Comparison of ENCODE assay signal across 17 cellular contexts in the genomic region with DNA sequence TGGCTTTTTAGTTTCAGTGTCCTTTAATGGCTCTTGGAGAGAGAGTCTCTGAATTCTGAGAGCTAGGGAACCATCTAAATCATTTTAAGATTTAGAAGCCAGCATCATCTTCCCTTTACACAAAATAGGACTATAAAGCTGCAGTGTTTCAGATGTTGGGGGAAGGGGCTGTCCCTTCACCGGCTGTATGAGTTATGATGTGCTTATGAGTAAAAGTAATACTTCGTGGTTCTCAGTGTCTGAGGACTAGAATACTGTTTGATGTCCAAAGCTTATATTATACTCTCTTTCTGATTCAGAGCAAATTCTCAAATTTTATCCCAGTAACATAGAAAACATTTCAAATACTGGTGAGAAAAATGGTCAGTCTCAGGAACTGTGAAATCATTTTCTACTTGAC.
DNase-seq lines count a peak whose midpoint lies in the region; ATAC-seq, FAIRE-seq and TF ChIP-seq lines count a peak whose summit lies in the region.
"Had no signal": no experiment of that assay in that cellular context is flagged by ENCODE, and none has a peak within 500 bp of the region (broad histone marks: within the 10 kb centered on the region; RNA-seq: fewer than 3 reads in every experiment).

No MANE protein-coding gene starts in this region.

- CTCF ChIA-PET in HepG2 (lab: Yijun Ruan, JAX; ENCODE audit: low intra/inter-chr PET ratio, low total read pairs) (no interaction called here), T-cell (lab: Charles Lee) (no interaction called here)

- peak; percentile 43 for DNase-seq in GM13976 (ENCODE audit: low spot score)
- no peak for DNase-seq in mesendoderm
- no peak for DNase-seq in HepG2 (ENCODE audit: low spot score)
- DNase-seq in SKM-1 (lab: John Stamatoyannopoulos, UW; ENCODE audit: unreplicated experiment), result no peak
- no peak for DNase-seq in T-cell
- DNase-seq: activated CD8-positive, alpha-beta memory T cell treated with anti-CD3 and anti-CD28 coated beads, Interleukin-2, amount 50 U/mL, for 4 hours; EL; naive thymus-derived CD8-positive, alpha-beta T cell; NCI-H2081 treated with DMSO at 0.1 percent for 48 hours; SJCRH30 had no signal

- H3K56ac ChIP-seq in mesendoderm (ENCODE audit: low read length), result no peak overlapping the region

- no peak overlapping the region for H4K5ac ChIP-seq in mesendoderm (ENCODE audit: low read length)

- no peak for FAIRE-seq in HepG2 (lab: Jason Lieb, UNC)
- FAIRE-seq: astrocyte had no signal

- H3K18ac ChIP-seq in mesendoderm (ENCODE audit: low read length), result no peak overlapping the region

- H3K27me3 Mint-ChIP-seq in T-cell, result peaks cover 8 to 9% of the 10 kb centered on the region in 2 donors

- intact Hi-C loops in HepG2 (cut with micrococcal nuclease; ENCODE audit: unreplicated experiment), result no loop called here

- no peak for TF ChIP-seq RAD21 in HepG2 (CRISPR knock-in tag; IDR thresholded peaks at IDR 0.05)

- H3K23ac ChIP-seq in mesendoderm (ENCODE audit: low read length), result no peak overlapping the region

- no peak overlapping the region for H3K4me2 ChIP-seq in mesendoderm (ENCODE audit: low read length)
- H3K4me2 ChIP-seq in HepG2 (ENCODE audit: low read depth, low read length), result no peak overlapping the region

- H3K36me3 ChIP-seq in mesendoderm (ENCODE audit: control insufficient read depth, insufficient read depth, low read length) (no peaks in the 10 kb centered on the region), HepG2 (replicated peaks in 1 of 2; ENCODE audit: control insufficient read depth in 1 of 2, insufficient read depth in 2 of 2, low read length in 2 of 2) (peaks cover 0 to 4% of the 10 kb centered on the region in 2 experiments; a peak in 2 of 5 replicates)
- H3K36me3 ChIP-seq: SJCRH30 had no signal

- H3K9ac ChIP-seq in mesendoderm (ENCODE audit: low read length), result no peak overlapping the region
- H3K9ac ChIP-seq in HepG2 (ENCODE audit: insufficient read depth, low read depth, low read length), result no peak overlapping the region

- H2AK5ac ChIP-seq in mesendoderm (ENCODE audit: low read length), result no peak overlapping the region

- no peak overlapping the region for H3K4ac ChIP-seq in mesendoderm (ENCODE audit: low read depth, low read length)

- TF ChIP-seq CTCF in GM13976 (IDR thresholded peaks at IDR 0.05; ENCODE audit: borderline replicate concordance, control extremely low read depth, extremely low read depth, insufficient read depth, missing control alignments) (no peak), HepG2 (CRISPR knock-in tag; IDR thresholded peaks at IDR 0.05) (no peak)

- H3K79me2 ChIP-seq in mesendoderm (ENCODE audit: control insufficient read depth, insufficient read depth, low read length) (no peaks in the 10 kb centered on the region), HepG2 (ENCODE audit: insufficient read depth, low read length) (no peaks in the 10 kb centered on the region)

- H3K4me1 ChIP-seq in mesendoderm (ENCODE audit: control insufficient read depth, low read depth, low read length) (no peaks in the 10 kb centered on the region), HepG2 (ENCODE audit: insufficient read depth, low read length) (peaks cover 4% of the 10 kb centered on the region; the same call in 1 of the 2 replicates)
- H3K4me1 ChIP-seq: SJCRH30, tibial nerve had no signal

- H2BK5ac ChIP-seq in mesendoderm (ENCODE audit: low read length), result no peak overlapping the region

- POLR2A ChIA-PET in HepG2 (lab: Yijun Ruan, JAX) (no interaction called here), T-cell (lab: Charles Lee) (no interaction called here)

- no peak overlapping the region for H3K27ac Mint-ChIP-seq in T-cell
- H3K27ac Mint-ChIP-seq: CD14-positive monocyte; naive thymus-derived CD8-positive, alpha-beta T cell had no signal

- no peak for TF ChIP-seq EP300 in HepG2 (IDR thresholded peaks at IDR 0.05; ENCODE audit: low read depth in 2 of 2, low read length in 2 of 2)
- TF ChIP-seq EP300 in HepG2 (CRISPR knock-in tag; IDR thresholded peaks at IDR 0.05; ENCODE audit: borderline replicate concordance), result no peak

- no peak overlapping the region for H4K8ac ChIP-seq in mesendoderm (ENCODE audit: low read depth, low read length)

- no peak overlapping the region for H2BK15ac ChIP-seq in mesendoderm (replicated peaks; ENCODE audit: low read depth)

- H3K27me3 ChIP-seq in mesendoderm (ENCODE audit: insufficient read depth, low read length, poor library complexity) (no peaks in the 10 kb centered on the region), HepG2 (ENCODE audit: control insufficient read depth in 1 of 2, insufficient read depth in 2 of 2, low read length in 2 of 2) (no peaks in the 10 kb centered on the region)
- H3K27me3 ChIP-seq: SJCRH30, tibial nerve had no signal

- H2AFZ ChIP-seq in HepG2 (ENCODE audit: low read length), result no peak overlapping the region

- no peak overlapping the region for H2BK120ac ChIP-seq in mesendoderm (ENCODE audit: low read depth, low read length)

- no peaks in the 10 kb centered on the region for H3K36me3 Mint-ChIP-seq in T-cell
- H3K36me3 Mint-ChIP-seq: CD14-positive monocyte; naive thymus-derived CD8-positive, alpha-beta T cell had no signal

- H3K4me3 Mint-ChIP-seq in T-cell, result no peak overlapping the region
- H3K4me3 Mint-ChIP-seq: CD14-positive monocyte; naive thymus-derived CD8-positive, alpha-beta T cell had no signal

- in situ Hi-C loops in GM13976 (cut with MboI; ENCODE audit: low sequenced_read_pairs, unreplicated experiment), result no loop called here
- in situ Hi-C loops in HepG2 (cut with HindIII; ENCODE audit: extremely low pct_ligation_motif_present, low pct_unique_long_range_greater_than_20kb), result no loop called here

- H3K4me3 ChIP-seq in mesendoderm (ENCODE audit: low read length) (no peak overlapping the region), HepG2 (replicated peaks in 1 of 3; ENCODE audit: insufficient read depth in 1 of 3, low read depth in 2 of 3, low read length in 3 of 3) (no peak overlapping the region)
- H3K4me3 ChIP-seq: SJCRH30, tibial nerve had no signal

- no peak for TF ChIP-seq POLR2A in HepG2 (IDR thresholded peaks at IDR 0.05; ENCODE audit: insufficient read depth in 1 of 2, low read depth in 2 of 2, low read length in 2 of 2)

- H3K27ac ChIP-seq in mesendoderm (ENCODE audit: low read depth, low read length), result no peak overlapping the region
- no peak overlapping the region for H3K27ac ChIP-seq in HepG2 (ENCODE audit: extremely low read length, insufficient read depth, low read length)
- H3K27ac ChIP-seq: SJCRH30, tibial nerve had no signal

- ATAC-seq in GM18520 (IDR thresholded peaks at IDR 0.05; ENCODE audit: unreplicated experiment) (peak; percentile 95), GM21786 (IDR thresholded peaks at IDR 0.05; ENCODE audit: unreplicated experiment) (peak; percentile 80), HG03558 (IDR thresholded peaks at IDR 0.05; ENCODE audit: extremely low read depth, unreplicated experiment) (peak; percentile 93), HepG2 (no peak), T-cell (replicated peaks in 1 of 4) (no peak)
- ATAC-seq: naive thymus-derived CD8-positive, alpha-beta T cell; sciatic nerve had no signal

- WGBS in mesendoderm (ENCODE audit: extremely low coverage, insufficient coverage, low lambda C conversion rate), result no CpG with 5 or more reads among the region's 2 CpGs
- 97% methylated on average over 2 of the region's 2 CpGs for WGBS in HepG2 (ENCODE audit: low lambda C conversion rate)

- no TSS peak for BruUV-seq in HepG2 (replicated peaks; lab: Mats Ljungman, UMichigan)

- H3K79me1 ChIP-seq in mesendoderm (ENCODE audit: low read length), result no peaks in the 10 kb centered on the region

- no peaks in the 10 kb centered on the region for H3K9me3 Mint-ChIP-seq in T-cell
- H3K9me3 Mint-ChIP-seq: naive thymus-derived CD8-positive, alpha-beta T cell had no signal

- no peaks in the 10 kb centered on the region for H3K9me3 ChIP-seq in HepG2 (ENCODE audit: low read length)
- H3K9me3 ChIP-seq: SJCRH30, tibial nerve had no signal

- H4K20me1 ChIP-seq in HepG2 (ENCODE audit: insufficient read depth, low read length), result no peaks in the 10 kb centered on the region

- no peaks in the 10 kb centered on the region for H3K4me1 Mint-ChIP-seq in T-cell
- H3K4me1 Mint-ChIP-seq: CD14-positive monocyte; naive thymus-derived CD8-positive, alpha-beta T cell had no signal

TF ChIP-seq in HepG2, 621 proteins besides CTCF, POLR2A, EP300 and RAD21 (continues in another document):
- no peak for TF ChIP-seq ZNF12 (CRISPR knock-in tag; IDR thresholded peaks at IDR 0.05)
- TF ChIP-seq, protein P1, sequence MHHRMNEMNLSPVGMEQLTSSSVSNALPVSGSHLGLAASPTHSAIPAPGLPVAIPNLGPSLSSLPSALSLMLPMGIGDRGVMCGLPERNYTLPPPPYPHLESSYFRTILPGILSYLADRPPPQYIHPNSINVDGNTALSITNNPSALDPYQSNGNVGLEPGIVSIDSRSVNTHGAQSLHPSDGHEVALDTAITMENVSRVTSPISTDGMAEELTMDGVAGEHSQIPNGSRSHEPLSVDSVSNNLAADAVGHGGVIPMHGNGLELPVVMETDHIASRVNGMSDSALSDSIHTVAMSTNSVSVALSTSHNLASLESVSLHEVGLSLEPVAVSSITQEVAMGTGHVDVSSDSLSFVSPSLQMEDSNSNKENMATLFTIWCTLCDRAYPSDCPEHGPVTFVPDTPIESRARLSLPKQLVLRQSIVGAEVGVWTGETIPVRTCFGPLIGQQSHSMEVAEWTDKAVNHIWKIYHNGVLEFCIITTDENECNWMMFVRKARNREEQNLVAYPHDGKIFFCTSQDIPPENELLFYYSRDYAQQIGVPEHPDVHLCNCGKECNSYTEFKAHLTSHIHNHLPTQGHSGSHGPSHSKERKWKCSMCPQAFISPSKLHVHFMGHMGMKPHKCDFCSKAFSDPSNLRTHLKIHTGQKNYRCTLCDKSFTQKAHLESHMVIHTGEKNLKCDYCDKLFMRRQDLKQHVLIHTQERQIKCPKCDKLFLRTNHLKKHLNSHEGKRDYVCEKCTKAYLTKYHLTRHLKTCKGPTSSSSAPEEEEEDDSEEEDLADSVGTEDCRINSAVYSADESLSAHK (CRISPR knock-in tag; IDR thresholded peaks at IDR 0.05; ENCODE audit: borderline replicate concordance), result no peak

Comparison
In these comparisons a context has a peak if more than half of its experiments do, and no peak if none do; other contexts are left out.
1. ATAC-seq: peak in GM18520 (single experiment), GM21786 (single experiment) and HG03558 (single experiment); none in HepG2 (single experiment) and T-cell (0 of 4).